9 cellular contexts compared by ENCODE assay signal in the genomic region with DNA sequence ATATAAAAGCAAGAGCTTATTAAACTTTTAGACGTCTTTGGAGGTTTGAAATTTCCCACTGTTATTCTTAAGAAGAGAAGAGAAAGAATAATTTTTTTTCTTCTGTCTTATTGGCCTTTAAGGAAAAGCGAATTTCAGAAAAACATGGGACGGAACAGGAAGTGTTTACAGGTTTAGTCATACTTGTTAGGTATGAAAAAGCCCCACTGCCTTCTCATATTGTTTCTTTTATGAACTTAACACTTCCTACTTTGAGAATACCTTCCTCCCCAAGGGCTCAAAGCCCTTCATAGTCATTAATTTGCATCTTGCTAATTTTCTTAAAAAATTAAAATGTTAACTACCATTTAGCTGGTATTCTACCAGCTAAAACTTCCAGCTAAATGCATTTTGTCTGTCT.
DNase-seq lines count a peak whose midpoint lies in the region; ATAC-seq and TF ChIP-seq lines count a peak whose summit lies in the region.
"Had no signal": no experiment of that assay in that cellular context is flagged by ENCODE, and none has a peak within 500 bp of the region (broad histone marks: within the 10 kb centered on the region; RNA-seq: fewer than 3 reads in every experiment).

No MANE protein-coding gene starts in this region.

- no peak for TF ChIP-seq CTCF in SU-DHL-6 (IDR thresholded peaks at IDR 0.05; ENCODE audit: insufficient read depth, low read length, poor library complexity, severe bottlenecking)
- no peak for TF ChIP-seq CTCF in foreskin keratinocyte (conservative IDR thresholded peaks at IDR 0.05)
- TF ChIP-seq CTCF in upper lobe of right lung (IDR thresholded peaks at IDR 0.05) = no peak

- in situ Hi-C loops in HAP-1 (cut with MboI; ENCODE audit: low sequenced_read_pairs) = no loop called here

- H3K9me3 Mint-ChIP-seq in activated naive CD4-positive, alpha-beta T cell treated with anti-CD3 and anti-CD28 coated beads for 36 hours = no peaks in the 10 kb centered on the region

- H3K9me2 ChIP-seq in SU-DHL-6 (replicated peaks; ENCODE audit: insufficient read depth, low read length) = no peaks in the 10 kb centered on the region

- H3K4me3 ChIP-seq in SU-DHL-6 (ENCODE audit: insufficient read depth, low read length, poor library complexity, severe bottlenecking) (no peak overlapping the region), upper lobe of right lung (no peak overlapping the region), HAP-1 (no peak overlapping the region)

- H3K9me3 ChIP-seq in SU-DHL-6 (ENCODE audit: insufficient read depth, low read length) (no peaks in the 10 kb centered on the region), upper lobe of right lung (no peaks in the 10 kb centered on the region), HAP-1 (no peaks in the 10 kb centered on the region)

- peaks cover 12% of the 10 kb centered on the region for H3K36me3 Mint-ChIP-seq in activated naive CD4-positive, alpha-beta T cell treated with anti-CD3 and anti-CD28 coated beads for 36 hours (ENCODE audit: low read depth)

- CTCF ChIA-PET in activated naive CD4-positive, alpha-beta T cell treated with anti-CD3 and anti-CD28 coated beads for 36 hours (lab: Charles Lee) = interaction anchor here (0.6 to 3.0 kb wide), 13 partner anchors 13 to 967 kb away, joined by 3 to 15 read pairs (median 4); no protein-coding TSS in a partner anchor

- H3K27me3 Mint-ChIP-seq in activated naive CD4-positive, alpha-beta T cell treated with anti-CD3 and anti-CD28 coated beads for 36 hours (ENCODE audit: low read depth) = no peaks in the 10 kb centered on the region

- H3K4me1 ChIP-seq in foreskin keratinocyte = peaks cover 40% of the 10 kb centered on the region
- peaks cover 34% of the 10 kb centered on the region for H3K4me1 ChIP-seq in upper lobe of right lung
- no peaks in the 10 kb centered on the region; the same call in 1 of the 2 replicates for H3K4me1 ChIP-seq in HAP-1

- H2AFZ ChIP-seq in SU-DHL-6 (ENCODE audit: low read depth, low read length, severe bottlenecking) = no peak overlapping the region

- H3K79me2 ChIP-seq in SU-DHL-6 (ENCODE audit: insufficient read depth, low read length) = no peaks in the 10 kb centered on the region

- H3K27ac ChIP-seq in SU-DHL-6 (ENCODE audit: low read depth, low read length) (peak overlapping the region; percentile 87), foreskin keratinocyte (no peak overlapping the region), upper lobe of right lung (peak overlapping the region; percentile 70)

- peaks cover 79% of the 10 kb centered on the region for H3K4me1 Mint-ChIP-seq in activated naive CD4-positive, alpha-beta T cell treated with anti-CD3 and anti-CD28 coated beads for 36 hours (ENCODE audit: low read depth)

- H3K4me3 Mint-ChIP-seq in activated naive CD4-positive, alpha-beta T cell treated with anti-CD3 and anti-CD28 coated beads for 36 hours = no peak overlapping the region
- H3K4me3 Mint-ChIP-seq: neural crest cell had no signal

- peak overlapping the region; percentile 7; the same call in 1 of the 2 replicates for H3K9ac ChIP-seq in SU-DHL-6 (ENCODE audit: low read length)

- DNase-seq in activated naive CD4-positive, alpha-beta T cell treated with anti-CD3 and anti-CD28 coated beads for 36 hours = no peak
- no peak for DNase-seq in activated naive CD4-positive, alpha-beta T cell treated with anti-CD3 and anti-CD28 coated beads, Interleukin-2, amount 50 U/mL, for 16 hours
- peak in 1 of 2 donors; percentile 58 for DNase-seq in foreskin keratinocyte
- DNase-seq in upper lobe of right lung = no peak
- DNase-seq in HPDE6-E6E7 (ENCODE audit: extremely low spot score) = no peak
- no peak for DNase-seq in SHP77 (lab: John Stamatoyannopoulos, UW)
- no peak for DNase-seq in HAP-1 (ENCODE audit: low spot score in 2 of 2)

- no peaks in the 10 kb centered on the region for H4K20me1 ChIP-seq in SU-DHL-6 (ENCODE audit: low read depth, low read length)

- peak overlapping the region; percentile 85 for H3K27ac Mint-ChIP-seq in activated naive CD4-positive, alpha-beta T cell treated with anti-CD3 and anti-CD28 coated beads for 36 hours

- intact Hi-C loops in activated naive CD4-positive, alpha-beta T cell treated with anti-CD3 and anti-CD28 coated beads for 36 hours (cut with micrococcal nuclease) = loop anchor here (1.0 kb wide), 7 partner anchors 28 to 279 kb away; a partner anchor contains a TSS
- intact Hi-C loops in upper lobe of right lung (cut with DNase I) = no loop called here

- H3F3A ChIP-seq in SU-DHL-6 (ENCODE audit: insufficient read depth) = peaks cover 30% of the 10 kb centered on the region

- ATAC-seq in foreskin keratinocyte (peak; percentile 50), upper lobe of right lung (no peak)

- H3K4me2 ChIP-seq in SU-DHL-6 (ENCODE audit: low read depth, low read length, poor library complexity, severe bottlenecking) = peak overlapping the region; percentile 66

- H3K36me3 ChIP-seq in SU-DHL-6 (ENCODE audit: low read length) (no peaks in the 10 kb centered on the region), upper lobe of right lung (no peaks in the 10 kb centered on the region), HAP-1 (replicated peaks) (no peaks in the 10 kb centered on the region)

- H3K27me3 ChIP-seq in SU-DHL-6 (ENCODE audit: low read length) (no peaks in the 10 kb centered on the region), foreskin keratinocyte (no peaks in the 10 kb centered on the region), upper lobe of right lung (no peaks in the 10 kb centered on the region), HAP-1 (ENCODE audit: low read depth) (no peaks in the 10 kb centered on the region)
